18 cellular contexts compared by ENCODE assay signal in the genomic region with DNA sequence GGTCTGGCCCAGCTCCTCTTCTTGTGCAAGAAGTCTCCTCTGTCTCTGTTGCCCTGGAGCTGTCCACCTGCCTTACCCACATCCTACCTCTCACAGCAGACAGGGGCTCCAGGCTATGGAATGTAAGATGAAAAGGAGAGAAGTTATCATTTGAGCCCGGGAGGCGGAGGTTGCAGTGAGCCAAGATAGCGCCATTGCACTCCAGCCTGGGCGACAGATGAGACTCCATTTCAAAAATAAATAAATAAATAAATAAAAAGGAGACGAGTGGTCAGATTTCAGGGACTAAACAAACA. TPM values are rescaled to one million over a fixed set of nuclear protein-coding genes. Genes with fewer than 3 reads are reported as not detected.
A peak's percentile ranks its signal among the peaks of the same experiment; 100 is the strongest.
DNase-seq lines count a peak whose midpoint lies in the region; ATAC-seq and TF ChIP-seq lines count a peak whose summit lies in the region.
"Had no signal": no experiment of that assay in that cellular context is flagged by ENCODE, and none has a peak within 500 bp of the region (broad histone marks: within the 10 kb centered on the region; RNA-seq: fewer than 3 reads in every experiment).

No MANE protein-coding gene starts in this region.

- no peak overlapping the region for H3K9ac ChIP-seq in trophoblast cell (ENCODE audit: low read length)

- ATAC-seq in WTC11 (peak; percentile 20; the same call in 1 of the 2 replicates), left lobe of liver (peak; percentile 50), HG03175 (IDR thresholded peaks at IDR 0.05; ENCODE audit: unreplicated experiment) (no peak)
- ATAC-seq in activated CD8-positive, alpha-beta T cell treated with anti-CD3 and anti-CD28 coated beads, Interleukin-2, amount 10 ng/mL, durations not matched to agents 7 days and 5 days: no peak

- no peaks in the 10 kb centered on the region for H3K79me2 ChIP-seq in trophoblast cell (ENCODE audit: control insufficient read depth, insufficient read depth, low read length, poor library complexity)

- no peaks in the 10 kb centered on the region for H3K79me1 ChIP-seq in trophoblast cell (ENCODE audit: low read length)

- H3K27ac ChIP-seq in HEK293 (ENCODE audit: extremely low read depth, low read depth, low read length) (no peak overlapping the region), trophoblast cell (ENCODE audit: low read depth, low read length) (no peak overlapping the region)
- H3K27ac ChIP-seq: RWPE1, SJSA1 had no signal

- no peak overlapping the region for H3K18ac ChIP-seq in trophoblast cell (ENCODE audit: low read length)

- no peak for TF ChIP-seq CTCF in HEK293 (tag by site-specific recombination; IDR thresholded peaks at IDR 0.05)
- no peak for TF ChIP-seq CTCF in WTC11 (IDR thresholded peaks at IDR 0.05)

- H3K27me3 Mint-ChIP-seq in WTC11 (ENCODE audit: low read depth): no peaks in the 10 kb centered on the region
- H3K27me3 Mint-ChIP-seq in activated CD8-positive, alpha-beta T cell treated with anti-CD3 and anti-CD28 coated beads, Interleukin-2, amount 10 ng/mL, durations not matched to agents 7 days and 5 days (ENCODE audit: low read depth): no peaks in the 10 kb centered on the region

- WGBS in trophoblast cell (ENCODE audit: extremely low coverage, insufficient coverage, insufficient read length): no CpG with 5 or more reads among the region's 5 CpGs

- no peak overlapping the region for H4K12ac ChIP-seq in trophoblast cell (ENCODE audit: low read depth, low read length)

- H3K27me3 ChIP-seq in trophoblast cell (ENCODE audit: insufficient read depth, low read length): no peaks in the 10 kb centered on the region
- H3K27me3 ChIP-seq: SJSA1 had no signal

- DNase-seq in WTC11 (ENCODE audit: low spot score) (no peak), left lobe of liver (ENCODE audit: low spot score) (no peak), trophoblast cell (peak; percentile 91 to 94), NCI-H187 treated with DMSO at 0.1 percent for 48 hours (lab: John Stamatoyannopoulos, UW) (no peak)
- DNase-seq in activated CD8-positive, alpha-beta T cell treated with anti-CD3 and anti-CD28 coated beads, Interleukin-2, amount 10 ng/mL, durations not matched to agents 7 days and 5 days: no peak
- DNase-seq: ACHN, AML-193, DMS153, H7, NCI-H1930, NCI-H2171 treated with DMSO at 0.1 percent for 48 hours, NCI-H774 had no signal

- H3K9me3 ChIP-seq in HEK293 (ENCODE audit: control insufficient read depth, insufficient read depth, low read depth, low read length): no peaks in the 10 kb centered on the region
- no peaks in the 10 kb centered on the region for H3K9me3 ChIP-seq in trophoblast cell (ENCODE audit: insufficient read depth, low read depth, low read length)
- H3K9me3 ChIP-seq: SJSA1 had no signal

- H2BK5ac ChIP-seq in trophoblast cell (ENCODE audit: low read depth, low read length, poor library complexity): no peak overlapping the region

- no peak overlapping the region for H4K91ac ChIP-seq in trophoblast cell (ENCODE audit: low read depth, low read length)

- H3K36me3 Mint-ChIP-seq in WTC11: no peaks in the 10 kb centered on the region
- H3K36me3 Mint-ChIP-seq in activated CD8-positive, alpha-beta T cell treated with anti-CD3 and anti-CD28 coated beads, Interleukin-2, amount 10 ng/mL, durations not matched to agents 7 days and 5 days (ENCODE audit: low read depth): no peaks in the 10 kb centered on the region
- H3K36me3 Mint-ChIP-seq: CD14-positive monocyte, IgD-negative memory B cell had no signal

- CTCF ChIA-PET in HEK293 (lab: Yijun Ruan, JAX) (interaction anchor here (0.6 to 1.0 kb wide), 2 partner anchors 8 to 48 kb away, joined by 3 to 10 read pairs; no protein-coding TSS in a partner anchor), WTC11 (lab: Charles Lee) (no interaction called here)
- CTCF ChIA-PET in activated CD8-positive, alpha-beta T cell treated with anti-CD3 and anti-CD28 coated beads, Interleukin-2, amount 10 ng/mL, durations not matched to agents 7 days and 5 days (lab: Charles Lee): interaction anchor here (1.3 kb wide), 1 partner anchor 272 kb away, joined by 3 read pairs; no protein-coding TSS in a partner anchor

- POLR2A ChIA-PET in HEK293 (lab: Yijun Ruan, JAX) (interaction anchor here (0.5 kb wide), 1 partner anchor 43 kb away, joined by 4 read pairs; no protein-coding TSS in a partner anchor), WTC11 (lab: Charles Lee) (no interaction called here)
- POLR2A ChIA-PET in activated CD8-positive, alpha-beta T cell treated with anti-CD3 and anti-CD28 coated beads, Interleukin-2, amount 10 ng/mL, durations not matched to agents 7 days and 5 days (lab: Charles Lee): no interaction called here

- no peak overlapping the region for H4K8ac ChIP-seq in trophoblast cell (ENCODE audit: low read depth, low read length)

- no peak overlapping the region for H2BK12ac ChIP-seq in trophoblast cell (ENCODE audit: low read length)

- no peak overlapping the region for H3K4ac ChIP-seq in trophoblast cell (ENCODE audit: low read depth, low read length)

- peaks cover 15% of the 10 kb centered on the region for H3K4me1 Mint-ChIP-seq in WTC11
- H3K4me1 Mint-ChIP-seq in activated CD8-positive, alpha-beta T cell treated with anti-CD3 and anti-CD28 coated beads, Interleukin-2, amount 10 ng/mL, durations not matched to agents 7 days and 5 days (ENCODE audit: low read depth): peaks cover 11% of the 10 kb centered on the region
- H3K4me1 Mint-ChIP-seq: CD14-positive monocyte had no signal

- H3K4me2 ChIP-seq in trophoblast cell (ENCODE audit: low read length): no peak overlapping the region

- H3K4me3 Mint-ChIP-seq in WTC11: no peak overlapping the region
- no peak overlapping the region for H3K4me3 Mint-ChIP-seq in activated CD8-positive, alpha-beta T cell treated with anti-CD3 and anti-CD28 coated beads, Interleukin-2, amount 10 ng/mL, durations not matched to agents 7 days and 5 days
- H3K4me3 Mint-ChIP-seq: CD14-positive monocyte, IgD-negative memory B cell had no signal

- no peak overlapping the region for H2BK120ac ChIP-seq in trophoblast cell (ENCODE audit: insufficient read depth, low read length, poor library complexity)

- no peak overlapping the region for H3K4me3 ChIP-seq in HEK293 (ENCODE audit: low read depth, low read length)
- H3K4me3 ChIP-seq in trophoblast cell (ENCODE audit: low read depth, low read length): no peak overlapping the region
- H3K4me3 ChIP-seq: SJSA1 had no signal

- H3K4me1 ChIP-seq in HEK293 (ENCODE audit: control insufficient read depth, insufficient read depth, low read length): no peaks in the 10 kb centered on the region
- H3K4me1 ChIP-seq in trophoblast cell (ENCODE audit: control insufficient read depth in 1 of 2, insufficient read depth in 2 of 2, low read length in 2 of 2): no peaks in the 10 kb centered on the region
- H3K4me1 ChIP-seq: SJSA1 had no signal

- no peaks in the 10 kb centered on the region for H3K9me3 Mint-ChIP-seq in WTC11
- no peaks in the 10 kb centered on the region for H3K9me3 Mint-ChIP-seq in activated CD8-positive, alpha-beta T cell treated with anti-CD3 and anti-CD28 coated beads, Interleukin-2, amount 10 ng/mL, durations not matched to agents 7 days and 5 days (ENCODE audit: insufficient read depth)
- H3K9me3 Mint-ChIP-seq: IgD-negative memory B cell had no signal

- H2AFZ ChIP-seq in trophoblast cell (ENCODE audit: insufficient read depth, low read length, poor library complexity): no peak overlapping the region

- H3K36me3 ChIP-seq in HEK293 (ENCODE audit: control insufficient read depth in 2 of 2, insufficient read depth in 1 of 2, low read length in 2 of 2) (no peaks in the 10 kb centered on the region), trophoblast cell (ENCODE audit: control insufficient read depth in 1 of 2, insufficient read depth in 2 of 2, low read length in 2 of 2) (no peaks in the 10 kb centered on the region)
- H3K36me3 ChIP-seq: SJSA1 had no signal

- H3K27ac Mint-ChIP-seq in WTC11: no peak overlapping the region
- H3K27ac Mint-ChIP-seq in activated CD8-positive, alpha-beta T cell treated with anti-CD3 and anti-CD28 coated beads, Interleukin-2, amount 10 ng/mL, durations not matched to agents 7 days and 5 days: no peak overlapping the region
- H3K27ac Mint-ChIP-seq: IgD-negative memory B cell had no signal

- no peak overlapping the region for H3K23ac ChIP-seq in trophoblast cell (ENCODE audit: low read length)

- H2AK5ac ChIP-seq in trophoblast cell (ENCODE audit: low read length): no peak overlapping the region

- no peak overlapping the region for H3K14ac ChIP-seq in trophoblast cell (ENCODE audit: low read length)

TF ChIP-seq in HEK293, 187 proteins besides CTCF, POLR2A, EP300 and RAD21 (continues in another document):
- TF ChIP-seq ZNF555 (tag by site-specific recombination; conservative IDR thresholded peaks at IDR 0.05) (no peak), OSR2 (tag by site-specific recombination; IDR thresholded peaks at IDR 0.05) (no peak), ZNF394 (tag by site-specific recombination; IDR thresholded peaks at IDR 0.05; ENCODE audit: borderline replicate concordance) (no peak), ZNF132 (tag by site-specific recombination; IDR thresholded peaks at IDR 0.05; ENCODE audit: borderline replicate concordance) (no peak), ZNF658 (tag by site-specific recombination; IDR thresholded peaks at IDR 0.05) (no peak), ZSCAN16 (tag by site-specific recombination; IDR thresholded peaks at IDR 0.05) (no peak), ZNF114 (tag by site-specific recombination; IDR thresholded peaks at IDR 0.05) (no peak)

TF ChIP-seq in WTC11, 78 proteins besides CTCF, POLR2A, EP300 and RAD21 (continues in another document):
- TF ChIP-seq, protein P1, sequence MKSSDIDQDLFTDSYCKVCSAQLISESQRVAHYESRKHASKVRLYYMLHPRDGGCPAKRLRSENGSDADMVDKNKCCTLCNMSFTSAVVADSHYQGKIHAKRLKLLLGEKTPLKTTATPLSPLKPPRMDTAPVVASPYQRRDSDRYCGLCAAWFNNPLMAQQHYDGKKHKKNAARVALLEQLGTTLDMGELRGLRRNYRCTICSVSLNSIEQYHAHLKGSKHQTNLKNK (CRISPR knock-in tag; IDR thresholded peaks at IDR 0.05): no peak
- TF ChIP-seq, protein P2, sequence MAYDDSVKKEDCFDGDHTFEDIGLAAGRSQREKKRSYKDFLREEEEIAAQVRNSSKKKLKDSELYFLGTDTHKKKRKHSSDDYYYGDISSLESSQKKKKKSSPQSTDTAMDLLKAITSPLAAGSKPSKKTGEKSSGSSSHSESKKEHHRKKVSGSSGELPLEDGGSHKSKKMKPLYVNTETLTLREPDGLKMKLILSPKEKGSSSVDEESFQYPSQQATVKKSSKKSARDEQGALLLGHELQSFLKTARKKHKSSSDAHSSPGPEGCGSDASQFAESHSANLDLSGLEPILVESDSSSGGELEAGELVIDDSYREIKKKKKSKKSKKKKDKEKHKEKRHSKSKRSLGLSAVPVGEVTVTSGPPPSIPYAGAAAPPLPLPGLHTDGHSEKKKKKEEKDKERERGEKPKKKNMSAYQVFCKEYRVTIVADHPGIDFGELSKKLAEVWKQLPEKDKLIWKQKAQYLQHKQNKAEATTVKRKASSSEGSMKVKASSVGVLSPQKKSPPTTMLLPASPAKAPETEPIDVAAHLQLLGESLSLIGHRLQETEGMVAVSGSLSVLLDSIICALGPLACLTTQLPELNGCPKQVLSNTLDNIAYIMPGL (CRISPR knock-in tag; IDR thresholded peaks at IDR 0.05): no peak

RNA-seq across cellular contexts. Expression of a gene that starts 37.5 kb away (rescaled TPM):
- 21.0 to 22.6 TPM (median 21.7 TPM) in 3 replicates for total RNA-seq in WTC11 (2021)
- 17.1 TPM for total RNA-seq in left lobe of liver
- 16.0 and 16.1 TPM in 2 replicates for polyA plus RNA-seq in trophoblast cell (2013)
- 10 to 100 TPM; 29.6 to 35.3 TPM for total RNA-seq in activated CD8-positive, alpha-beta T cell treated with anti-CD3 and anti-CD28 coated beads, Interleukin-2, amount 10 ng/mL, durations not matched to agents 7 days and 5 days

Comparison
In these comparisons a context has a peak if more than half of its experiments do, and no peak if none do; other contexts are left out.
1. ATAC-seq: peak in WTC11 (single experiment) and left lobe of liver (single experiment); none in HG03175 (single experiment) and activated CD8-positive, alpha-beta T cell treated with anti-CD3 and anti-CD28 coated beads, Interleukin-2, amount 10 ng/mL, durations not matched to agents 7 days and 5 days (single experiment).
2. DNase-seq: peak in trophoblast cell (2 of 2); none in WTC11 (single experiment), left lobe of liver (single experiment), NCI-H187 treated with DMSO at 0.1 percent for 48 hours (single experiment) and activated CD8-positive, alpha-beta T cell treated with anti-CD3 and anti-CD28 coated beads, Interleukin-2, amount 10 ng/mL, durations not matched to agents 7 days and 5 days (single experiment).